ENCODE assay signal across 9 cellular contexts in genomic region chr5:54663876-54664275, GRCh38.
A peak's percentile ranks its signal among the peaks of the same experiment; 100 is the strongest.
DNase-seq lines count a peak whose midpoint lies in the region; ATAC-seq and TF ChIP-seq lines count a peak whose summit lies in the region.
"Had no signal": no experiment of that assay in that cellular context is flagged by ENCODE, and none has a peak within 500 bp of the region (broad histone marks: within the 10 kb centered on the region; RNA-seq: fewer than 3 reads in every experiment).

No MANE protein-coding gene starts in this region.

- H3K36me3 Mint-ChIP-seq in Calu3 (ENCODE audit: insufficient read depth, unreplicated experiment) (no peaks in the 10 kb centered on the region), endodermal cell (ENCODE audit: low read depth) (no peaks in the 10 kb centered on the region)

- TF ChIP-seq POLR2A in adrenal gland (IDR thresholded peaks at IDR 0.05): no peak

- H3K9me3 Mint-ChIP-seq in Calu3 (ENCODE audit: low read depth, unreplicated experiment) (no peaks in the 10 kb centered on the region), endodermal cell (peaks cover 10% of the 10 kb centered on the region)

- H3K27me3 ChIP-seq in adrenal gland (no peaks in the 10 kb centered on the region), endodermal cell (ENCODE audit: control insufficient read depth, insufficient read depth, low read length, poor library complexity, severe bottlenecking) (no peaks in the 10 kb centered on the region)

- H3K27ac Mint-ChIP-seq in Calu3 (ENCODE audit: unreplicated experiment): no peak overlapping the region
- no peak overlapping the region for H3K27ac Mint-ChIP-seq in endodermal cell

- H3K4me1 Mint-ChIP-seq in Calu3 (ENCODE audit: low read depth, unreplicated experiment) (peaks cover 9% of the 10 kb centered on the region), endodermal cell (no peaks in the 10 kb centered on the region)

- H3K27me3 Mint-ChIP-seq in Calu3 (ENCODE audit: unreplicated experiment) (no peaks in the 10 kb centered on the region), endodermal cell (ENCODE audit: insufficient read depth) (peaks cover 6% of the 10 kb centered on the region)

- H3K27ac ChIP-seq in adrenal gland: peak overlapping the region in 1 of 5 donors; percentile 50
- H3K27ac ChIP-seq in endodermal cell (ENCODE audit: low read depth, low read length): no peak overlapping the region
- H3K27ac ChIP-seq: lower lobe of right lung had no signal

- H3K4me3 Mint-ChIP-seq in Calu3 (ENCODE audit: low read depth, unreplicated experiment) (no peak overlapping the region), endodermal cell (no peak overlapping the region)

- 19 to 31% (median 22%) methylated on average over 5 of the region's 5 CpGs for WGBS in adrenal gland, 4 donors
- WGBS in endodermal cell (ENCODE audit: insufficient coverage in 1 of 2, insufficient read length in 1 of 2), 2 experiments: 83 to 87% methylated on average over 2 to 5 of the region's 5 CpGs

- H3K9ac ChIP-seq in endodermal cell (ENCODE audit: extremely low read depth, low read length, poor library complexity, severe bottlenecking): no peak overlapping the region

- TF ChIP-seq CTCF in Calu3 (IDR thresholded peaks at IDR 0.05; ENCODE audit: unreplicated experiment): no peak
- TF ChIP-seq CTCF in adrenal gland (IDR thresholded peaks at IDR 0.05): no peak
- no peak for TF ChIP-seq CTCF in GM13976 (IDR thresholded peaks at IDR 0.05; ENCODE audit: borderline replicate concordance, control extremely low read depth, extremely low read depth, insufficient read depth, missing control alignments)
- no peak for TF ChIP-seq CTCF in endodermal cell (conservative IDR thresholded peaks at IDR 0.05)

- H3K4me1 ChIP-seq in adrenal gland (replicated peaks in 1 of 2) (peaks cover 0 to 13% of the 10 kb centered on the region in 2 donors), endodermal cell (ENCODE audit: control insufficient read depth, insufficient read depth, low read length) (no peaks in the 10 kb centered on the region)

- no TSS peak for BruUV-seq in Calu3 (replicated peaks; lab: Mats Ljungman, UMichigan)

- intact Hi-C loops in Calu3 (cut with micrococcal nuclease; ENCODE audit: unreplicated experiment): no loop called here
- intact Hi-C loops in adrenal gland (cut with DNase I): loop anchor here in 1 of 2 donors (10.0 kb wide), 1 partner anchor 149 kb away; the partner anchor contains the start of gene SNX18
- intact Hi-C loops in Right ventricle myocardium superior (cut with DNase I): no loop called here
- intact Hi-C loops in posterior vena cava (cut with DNase I): loop anchor here in 1 of 2 donors (5.0 kb wide), 1 partner anchor 38 kb away; no protein-coding TSS in a partner anchor

- H3K36me3 ChIP-seq in adrenal gland (replicated peaks in 1 of 2): no peaks in the 10 kb centered on the region
- no peaks in the 10 kb centered on the region for H3K36me3 ChIP-seq in endodermal cell (ENCODE audit: control insufficient read depth, insufficient read depth, low read length)
- H3K36me3 ChIP-seq: lower lobe of right lung had no signal

- DNase-seq in Calu3 (peak; percentile 43), adrenal gland (peak in 6 of 7 donors; percentile 56 to 76 (median 68)), Right ventricle myocardium superior (peak; percentile 49), posterior vena cava (ENCODE audit: low spot score) (peak; percentile 85), GM13976 (ENCODE audit: low spot score) (no peak), endodermal cell (no peak), NCI-H2171 treated with DMSO at 0.1 percent for 48 hours (lab: John Stamatoyannopoulos, UW) (no peak)
- DNase-seq: lower lobe of right lung had no signal

- H3K4me3 ChIP-seq in adrenal gland (no peak overlapping the region), endodermal cell (ENCODE audit: low read length) (no peak overlapping the region)
- H3K4me3 ChIP-seq: lower lobe of right lung had no signal

- in situ Hi-C loops in GM13976 (cut with MboI; ENCODE audit: low sequenced_read_pairs, unreplicated experiment): no loop called here

- CTCF ChIA-PET in Calu3 (lab: Charles Lee): interaction anchor here (0.7 kb wide), 1 partner anchor 9 kb away, joined by 3 read pairs; no protein-coding TSS in a partner anchor

- H3K9me3 ChIP-seq in adrenal gland (replicated peaks in 1 of 3): no peaks in the 10 kb centered on the region
- peaks cover 8% of the 10 kb centered on the region for H3K9me3 ChIP-seq in endodermal cell (ENCODE audit: control insufficient read depth, low read length)

- ATAC-seq in Right ventricle myocardium superior (ENCODE audit: poor library complexity) (peak; percentile 85), GM21723 (IDR thresholded peaks at IDR 0.05; ENCODE audit: unreplicated experiment) (no peak)

Comparison
In these comparisons a context has a peak if more than half of its experiments do, and no peak if none do; other contexts are left out.
1. DNase-seq: peak in Calu3 (single experiment), adrenal gland (6 of 7), Right ventricle myocardium superior (single experiment) and posterior vena cava (single experiment); none in GM13976 (single experiment), endodermal cell (single experiment) and NCI-H2171 treated with DMSO at 0.1 percent for 48 hours (single experiment).